In the genomic region with DNA sequence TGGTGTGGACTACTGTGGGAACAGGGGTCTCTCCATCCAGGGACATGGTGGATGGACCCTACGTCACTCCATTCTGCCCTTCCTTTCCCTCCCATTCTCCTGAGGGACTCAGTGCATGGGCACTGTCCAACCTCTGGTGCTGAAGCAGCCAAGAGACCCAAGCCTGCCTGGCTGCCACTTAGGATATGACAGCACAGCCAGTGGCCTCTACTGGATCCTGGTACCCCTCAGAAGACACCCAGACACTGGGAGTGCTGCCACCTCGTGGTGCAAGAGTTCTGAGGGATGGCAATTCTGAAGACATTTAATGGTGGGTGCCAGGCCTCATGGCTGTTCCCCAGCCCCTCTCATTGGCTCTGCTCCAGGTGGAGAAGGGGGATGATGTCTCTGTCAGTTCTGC, we compare ENCODE assay signal across 2 cellular contexts.
TF ChIP-seq lines count a peak whose summit lies in the region.

No MANE protein-coding gene starts in this region.

TF ChIP-seq in HCT116, 20 proteins besides CTCF, POLR2A, EP300 and RAD21:
- TF ChIP-seq, protein P1, sequence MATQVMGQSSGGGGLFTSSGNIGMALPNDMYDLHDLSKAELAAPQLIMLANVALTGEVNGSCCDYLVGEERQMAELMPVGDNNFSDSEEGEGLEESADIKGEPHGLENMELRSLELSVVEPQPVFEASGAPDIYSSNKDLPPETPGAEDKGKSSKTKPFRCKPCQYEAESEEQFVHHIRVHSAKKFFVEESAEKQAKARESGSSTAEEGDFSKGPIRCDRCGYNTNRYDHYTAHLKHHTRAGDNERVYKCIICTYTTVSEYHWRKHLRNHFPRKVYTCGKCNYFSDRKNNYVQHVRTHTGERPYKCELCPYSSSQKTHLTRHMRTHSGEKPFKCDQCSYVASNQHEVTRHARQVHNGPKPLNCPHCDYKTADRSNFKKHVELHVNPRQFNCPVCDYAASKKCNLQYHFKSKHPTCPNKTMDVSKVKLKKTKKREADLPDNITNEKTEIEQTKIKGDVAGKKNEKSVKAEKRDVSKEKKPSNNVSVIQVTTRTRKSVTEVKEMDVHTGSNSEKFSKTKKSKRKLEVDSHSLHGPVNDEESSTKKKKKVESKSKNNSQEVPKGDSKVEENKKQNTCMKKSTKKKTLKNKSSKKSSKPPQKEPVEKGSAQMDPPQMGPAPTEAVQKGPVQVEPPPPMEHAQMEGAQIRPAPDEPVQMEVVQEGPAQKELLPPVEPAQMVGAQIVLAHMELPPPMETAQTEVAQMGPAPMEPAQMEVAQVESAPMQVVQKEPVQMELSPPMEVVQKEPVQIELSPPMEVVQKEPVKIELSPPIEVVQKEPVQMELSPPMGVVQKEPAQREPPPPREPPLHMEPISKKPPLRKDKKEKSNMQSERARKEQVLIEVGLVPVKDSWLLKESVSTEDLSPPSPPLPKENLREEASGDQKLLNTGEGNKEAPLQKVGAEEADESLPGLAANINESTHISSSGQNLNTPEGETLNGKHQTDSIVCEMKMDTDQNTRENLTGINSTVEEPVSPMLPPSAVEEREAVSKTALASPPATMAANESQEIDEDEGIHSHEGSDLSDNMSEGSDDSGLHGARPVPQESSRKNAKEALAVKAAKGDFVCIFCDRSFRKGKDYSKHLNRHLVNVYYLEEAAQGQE (IDR thresholded peaks at IDR 0.05; ENCODE audit: low read depth) = peak; percentile 47

TF ChIP-seq in HepG2, 621 proteins besides CTCF, POLR2A, EP300 and RAD21:
- peak; percentile 44 for TF ChIP-seq STAG1 (CRISPR knock-in tag; IDR thresholded peaks at IDR 0.05)
- TF ChIP-seq, protein P1 (IDR thresholded peaks at IDR 0.05; ENCODE audit: borderline replicate concordance in 1 of 2, low read depth in 1 of 2, low read length in 2 of 2) = peak; percentile 15 to 83
- TF ChIP-seq MIER2 (CRISPR knock-in tag; IDR thresholded peaks at IDR 0.05) = peak; percentile 90
